Comparison of ENCODE assay signal across 11 cellular contexts in genomic region chr3:47083786-47084185, GRCh38.
DNase-seq lines count a peak whose midpoint lies in the region; ATAC-seq and TF ChIP-seq lines count a peak whose summit lies in the region.
"Had no signal": no experiment of that assay in that cellular context is flagged by ENCODE, and none has a peak within 500 bp of the region (broad histone marks: within the 10 kb centered on the region; RNA-seq: fewer than 3 reads in every experiment).

No MANE protein-coding gene starts in this region.

- peak; percentile 58 for ATAC-seq in HG03095 (IDR thresholded peaks at IDR 0.05; ENCODE audit: unreplicated experiment)
- peak; percentile 35 for ATAC-seq in T-helper 17 cell
- no peak for ATAC-seq in GM19035 (IDR thresholded peaks at IDR 0.05; ENCODE audit: unreplicated experiment)
- ATAC-seq: body of pancreas had no signal

- H3K4me1 Mint-ChIP-seq in activated naive CD8-positive, alpha-beta T cell (ENCODE audit: low read depth) = peaks cover 21% of the 10 kb centered on the region
- H3K4me1 Mint-ChIP-seq in activated naive CD8-positive, alpha-beta T cell treated with anti-CD3 and anti-CD28 coated beads for 36 hours = peaks cover 11% of the 10 kb centered on the region
- peaks cover 17% of the 10 kb centered on the region for H3K4me1 Mint-ChIP-seq in T-helper 17 cell

- DNase-seq in activated naive CD8-positive, alpha-beta T cell treated with anti-CD3 and anti-CD28 coated beads for 36 hours = no peak
- DNase-seq in T-helper 17 cell (no peak), NAMALWA (ENCODE audit: low spot score) (no peak), NCI-H1092 (lab: John Stamatoyannopoulos, UW) (no peak)
- DNase-seq: body of pancreas, GDM1 had no signal

- H3K27me3 ChIP-seq in neutrophil = no peaks in the 10 kb centered on the region
- H3K27me3 ChIP-seq: body of pancreas had no signal

- peaks cover 58 to 62% of the 10 kb centered on the region in 2 experiments for H3K4me1 ChIP-seq in neutrophil (ENCODE audit: control insufficient read depth in 1 of 2, insufficient read depth in 1 of 2, low read depth in 1 of 2, low read length in 1 of 2)
- H3K4me1 ChIP-seq: body of pancreas had no signal

- no peak overlapping the region for H3K4me3 Mint-ChIP-seq in activated naive CD8-positive, alpha-beta T cell
- H3K4me3 Mint-ChIP-seq in activated naive CD8-positive, alpha-beta T cell treated with anti-CD3 and anti-CD28 coated beads for 36 hours = no peak overlapping the region
- H3K4me3 Mint-ChIP-seq in T-helper 17 cell = no peak overlapping the region

- peaks cover 10% of the 10 kb centered on the region for H3K36me3 ChIP-seq in neutrophil

- no peaks in the 10 kb centered on the region for H3K9me3 ChIP-seq in T-helper 17 cell (ENCODE audit: control insufficient read depth, low read length, poor library complexity, severe bottlenecking)
- no peaks in the 10 kb centered on the region for H3K9me3 ChIP-seq in neutrophil
- H3K9me3 ChIP-seq: body of pancreas had no signal

- H3K9me3 Mint-ChIP-seq in activated naive CD8-positive, alpha-beta T cell (ENCODE audit: low read depth) = no peaks in the 10 kb centered on the region
- no peaks in the 10 kb centered on the region for H3K9me3 Mint-ChIP-seq in activated naive CD8-positive, alpha-beta T cell treated with anti-CD3 and anti-CD28 coated beads for 36 hours

- H3K27ac Mint-ChIP-seq in activated naive CD8-positive, alpha-beta T cell = peak overlapping the region; percentile 36
- no peak overlapping the region for H3K27ac Mint-ChIP-seq in activated naive CD8-positive, alpha-beta T cell treated with anti-CD3 and anti-CD28 coated beads for 36 hours
- H3K27ac Mint-ChIP-seq in T-helper 17 cell = peak overlapping the region; percentile 51

- peak overlapping the region; percentile 85 for H3K27ac ChIP-seq in neutrophil
- H3K27ac ChIP-seq: body of pancreas had no signal

- no peaks in the 10 kb centered on the region for H3K27me3 Mint-ChIP-seq in activated naive CD8-positive, alpha-beta T cell
- H3K27me3 Mint-ChIP-seq in activated naive CD8-positive, alpha-beta T cell treated with anti-CD3 and anti-CD28 coated beads for 36 hours = no peaks in the 10 kb centered on the region
- no peaks in the 10 kb centered on the region for H3K27me3 Mint-ChIP-seq in T-helper 17 cell

- TF ChIP-seq CTCF in neutrophil (IDR thresholded peaks at IDR 0.05) = no peak

- peak overlapping the region; percentile 45 to 58 for H3K4me3 ChIP-seq in neutrophil (ENCODE audit: low read depth in 1 of 2, low read length in 1 of 2)
- H3K4me3 ChIP-seq: body of pancreas, skin epidermis had no signal

- H3K36me3 Mint-ChIP-seq in activated naive CD8-positive, alpha-beta T cell = peaks cover 23% of the 10 kb centered on the region
- H3K36me3 Mint-ChIP-seq in activated naive CD8-positive, alpha-beta T cell treated with anti-CD3 and anti-CD28 coated beads for 36 hours = peaks cover 27% of the 10 kb centered on the region
- peaks cover 14% of the 10 kb centered on the region for H3K36me3 Mint-ChIP-seq in T-helper 17 cell (ENCODE audit: low read depth)
